ENCODE assay signal across 8 cellular contexts in genomic region chr19:17855333-17856152, GRCh38. TPM values are rescaled to one million over a fixed set of nuclear protein-coding genes. Genes with fewer than 3 reads are reported as not detected.
DNase-seq lines count a peak whose midpoint lies in the region; ATAC-seq and TF ChIP-seq lines count a peak whose summit lies in the region.

No MANE protein-coding gene starts in this region.

- peaks cover 21% of the 10 kb centered on the region for H3K4me1 Mint-ChIP-seq in activated T-cell treated with anti-CD3 and anti-CD28 coated beads, Interleukin-2, amount 50 U/mL, for 4 hours (ENCODE audit: low read depth)

- H3K27ac ChIP-seq in Peyer's patch = no peak overlapping the region
- no peak overlapping the region for H3K27ac ChIP-seq in fibroblast of lung (ENCODE audit: insufficient read depth, low read length)
- H3K27ac ChIP-seq in neural cell (ENCODE audit: low read length) = no peak overlapping the region
- no peak overlapping the region for H3K27ac ChIP-seq in stomach

- H3K79me2 ChIP-seq in fibroblast of lung (ENCODE audit: control insufficient read depth, insufficient read depth, low read length) = peaks cover 8% of the 10 kb centered on the region
- H3K79me2 ChIP-seq in neural cell (replicated peaks; ENCODE audit: insufficient read depth, low read length) = peaks cover 8% of the 10 kb centered on the region

- peaks cover 0 to 4% (median under 1%) of the 10 kb centered on the region in 4 donors for H3K4me1 ChIP-seq in Peyer's patch
- no peaks in the 10 kb centered on the region for H3K4me1 ChIP-seq in fibroblast of lung (ENCODE audit: control insufficient read depth, extremely low read depth, insufficient read depth, low read length)
- H3K4me1 ChIP-seq in stomach = peaks cover under 1 to 23% (median 11%) of the 10 kb centered on the region in 4 donors

- ATAC-seq in activated T-cell treated with anti-CD3 and anti-CD28 coated beads, Interleukin-2, amount 50 U/mL, for 4 hours = peak; percentile 29
- no peak for ATAC-seq in HG02571 (IDR thresholded peaks at IDR 0.05; ENCODE audit: unreplicated experiment)

- no peaks in the 10 kb centered on the region for H3K9me3 ChIP-seq in Peyer's patch
- H3K9me3 ChIP-seq in fibroblast of lung (ENCODE audit: control insufficient read depth, insufficient read depth, low read depth, low read length) = no peaks in the 10 kb centered on the region
- no peaks in the 10 kb centered on the region for H3K9me3 ChIP-seq in neural cell (ENCODE audit: low read length)
- no peaks in the 10 kb centered on the region for H3K9me3 ChIP-seq in stomach

- no peak for TF ChIP-seq EP300 in Ishikawa (IDR thresholded peaks at IDR 0.05; ENCODE audit: borderline replicate concordance)
- no peak for TF ChIP-seq EP300 in neural cell (conservative IDR thresholded peaks at IDR 0.05; ENCODE audit: poor library complexity, severe bottlenecking)
- no peak for TF ChIP-seq EP300 in stomach (IDR thresholded peaks at IDR 0.05)

- in situ Hi-C loops in Caki2 (cut with HindIII; ENCODE audit: low pct_unique_long_range_greater_than_20kb, low sequenced_read_pairs) = no loop called here

- no peak overlapping the region for H3K9ac ChIP-seq in fibroblast of lung (ENCODE audit: insufficient read depth, low read length)
- H3K9ac ChIP-seq in neural cell (ENCODE audit: low read length) = no peak overlapping the region

- TF ChIP-seq RAD21 in Ishikawa (IDR thresholded peaks at IDR 0.05; ENCODE audit: low read depth) (peak; percentile 98), neural cell (conservative IDR thresholded peaks at IDR 0.05) (peak; percentile 96)

- WGBS in stomach, 5 donors = 13 to 16% (median 14%) methylated on average over 26 to 28 of the region's 28 CpGs

- no peaks in the 10 kb centered on the region for H3K27me3 Mint-ChIP-seq in activated T-cell treated with anti-CD3 and anti-CD28 coated beads, Interleukin-2, amount 50 U/mL, for 4 hours (ENCODE audit: low read depth)

- H3K4me3 ChIP-seq in Peyer's patch (no peak overlapping the region), fibroblast of lung (replicated peaks in 1 of 4; ENCODE audit: control extremely low read depth in 1 of 4, insufficient read depth in 1 of 4, low read depth in 3 of 4, low read length in 4 of 4) (no peak overlapping the region), neural cell (ENCODE audit: low read length) (no peak overlapping the region), stomach (no peak overlapping the region)

- TF ChIP-seq CTCF in Peyer's patch (IDR thresholded peaks at IDR 0.05) = peak; percentile 94 to 99 (median 96)
- peak; percentile 88 to 92 for TF ChIP-seq CTCF in fibroblast of lung (conservative IDR thresholded peaks at IDR 0.05 in 1 of 2, IDR thresholded peaks at IDR 0.05 in 1 of 2; ENCODE audit: low read depth in 1 of 2, low read length in 2 of 2)
- TF ChIP-seq CTCF in neural cell (IDR thresholded peaks at IDR 0.05; ENCODE audit: poor library complexity, severe bottlenecking) = peak; percentile 96
- TF ChIP-seq CTCF in stomach (IDR thresholded peaks at IDR 0.05) = peak in 5 of 7 experiments; percentile 91 to 99 (median 98)

- no peaks in the 10 kb centered on the region for H3F3A ChIP-seq in neural cell (ENCODE audit: insufficient read depth, low read length, poor library complexity, severe bottlenecking)

- H3K36me3 ChIP-seq in Peyer's patch = no peaks in the 10 kb centered on the region
- H3K36me3 ChIP-seq in fibroblast of lung (ENCODE audit: control insufficient read depth, insufficient read depth, low read length) = no peaks in the 10 kb centered on the region
- no peaks in the 10 kb centered on the region for H3K36me3 ChIP-seq in neural cell (ENCODE audit: insufficient read depth, low read length)
- H3K36me3 ChIP-seq in stomach = no peaks in the 10 kb centered on the region

- no peaks in the 10 kb centered on the region for H3K9me3 Mint-ChIP-seq in activated T-cell treated with anti-CD3 and anti-CD28 coated beads, Interleukin-2, amount 50 U/mL, for 4 hours

- H3K9me2 ChIP-seq in neural cell (ENCODE audit: insufficient read depth, low read length) = no peaks in the 10 kb centered on the region

- TF ChIP-seq POLR2A in Peyer's patch (IDR thresholded peaks at IDR 0.05) = no peak
- no peak for TF ChIP-seq POLR2A in stomach (IDR thresholded peaks at IDR 0.05)

- DNase-seq in Caki2 (ENCODE audit: low read depth) (peak; percentile 61), Peyer's patch (peak; percentile 88 to 95 (median 93)), fibroblast of lung (ENCODE audit: low read depth in 2 of 2) (peak; percentile 35 to 57), stomach (peak; percentile 93)
- DNase-seq in activated T-cell treated with anti-CD3 and anti-CD28 coated beads, Interleukin-2, amount 50 U/mL, for 4 hours = peak; percentile 94

- H3K4me2 ChIP-seq in fibroblast of lung (ENCODE audit: extremely low read depth, insufficient read depth, low read length) (no peak overlapping the region), neural cell (ENCODE audit: low read length) (no peak overlapping the region)

- H4K20me1 ChIP-seq in fibroblast of lung (ENCODE audit: control insufficient read depth, extremely low read depth, insufficient read depth, low read length) (no peaks in the 10 kb centered on the region), neural cell (ENCODE audit: insufficient read depth) (peaks cover under 1% of the 10 kb centered on the region)

- intact Hi-C loops in stomach (cut with DNase I; ENCODE audit: low total_unique reads) = no loop called here

- H2AFZ ChIP-seq in fibroblast of lung (ENCODE audit: low read length) (no peak overlapping the region), neural cell (ENCODE audit: low read depth, low read length) (no peak overlapping the region)

- peaks cover 9% of the 10 kb centered on the region for H3K36me3 Mint-ChIP-seq in activated T-cell treated with anti-CD3 and anti-CD28 coated beads, Interleukin-2, amount 50 U/mL, for 4 hours (ENCODE audit: insufficient read depth)

- H3K4me3 Mint-ChIP-seq in activated T-cell treated with anti-CD3 and anti-CD28 coated beads, Interleukin-2, amount 50 U/mL, for 4 hours = peak overlapping the region; percentile 26

- H3K27me3 ChIP-seq in Peyer's patch (no peaks in the 10 kb centered on the region), fibroblast of lung (ENCODE audit: control insufficient read depth, insufficient read depth, low read length) (no peaks in the 10 kb centered on the region), neural cell (ENCODE audit: insufficient read depth, low read depth, low read length) (no peaks in the 10 kb centered on the region), stomach (no peaks in the 10 kb centered on the region)

TF ChIP-seq in neural cell, 6 proteins besides CTCF, POLR2A, EP300 and RAD21:
- TF ChIP-seq SMC3 (conservative IDR thresholded peaks at IDR 0.05; ENCODE audit: poor library complexity) (peak; percentile 91), EZH2 (IDR thresholded peaks at IDR 0.05; ENCODE audit: borderline replicate concordance, insufficient read depth, low read length, poor library complexity, severe bottlenecking) (no peak)

RNA-seq across cellular contexts. Expression of gene RPL18A, which starts 4.2 kb away (rescaled TPM):
- total RNA-seq in Caki2 (2014; rRNA removed; shearing (Covaris generic); ENCODE audit: low replicate concordance) = 852 and 893 TPM in 2 replicates
- total RNA-seq in Peyer's patch (100 to 1,000 TPM; 456 to 824 (median 599) TPM), fibroblast of lung (1,148 and 1,427 TPM in 2 replicates), stomach (1,000 to 10,000 TPM in 3 of 5 donors, 100 to 1,000 TPM in 2; 854 to 1,923 (median 1,089) TPM)
- 1,000 to 10,000 TPM; 4,001 to 4,060 (median 4,048) TPM for total RNA-seq in activated T-cell treated with anti-CD3 and anti-CD28 coated beads, Interleukin-2, amount 50 U/mL, for 4 hours
- polyA plus RNA-seq in fibroblast of lung (891 and 971 TPM in 2 replicates), neural cell (668 and 681 TPM in 2 replicates), stomach (1,000 to 10,000 TPM; 3,674 to 4,061 (median 3,993) TPM)
- 1,793 and 1,913 TPM in 2 replicates for polyA plus RNA-seq in fibroblast of lung (2012)
- polyA minus RNA-seq in fibroblast of lung (ENCODE audit: low replicate concordance) (262 and 330 TPM in 2 replicates), neural cell (264 and 265 TPM in 2 replicates)

RNA-seq across cellular contexts. Expression of gene JAK3, which starts 7.8 kb away (rescaled TPM):
- total RNA-seq in Caki2 (2014; rRNA removed; shearing (Covaris generic); ENCODE audit: low replicate concordance) = 2.5 and 5.0 TPM in 2 replicates
- total RNA-seq in Peyer's patch (10 to 100 TPM in 1 of 4 donors, 1 to 10 TPM in 3; 4.0 to 32.2 (median 5.4) TPM), fibroblast of lung (1.2 and 1.3 TPM in 2 replicates), stomach (10 to 100 TPM in 2 of 5 donors, 1 to 10 TPM in 2, under 1 TPM in 1; 0.89 to 50.2 (median 3.9) TPM)
- 100 to 1,000 TPM; 181 to 220 (median 189) TPM for total RNA-seq in activated T-cell treated with anti-CD3 and anti-CD28 coated beads, Interleukin-2, amount 50 U/mL, for 4 hours
- polyA plus RNA-seq in fibroblast of lung (0.26 and 1.1 TPM in 2 replicates), neural cell (0.04 and 0.11 TPM in 2 replicates), stomach (1 to 10 TPM; 2.3 to 3.2 (median 2.6) TPM)
- polyA plus RNA-seq in fibroblast of lung (2012) = 0.46 and 1.2 TPM in 2 replicates
- polyA minus RNA-seq in fibroblast of lung (ENCODE audit: low replicate concordance) (2.9 and 6.4 TPM in 2 replicates), neural cell (0.12 and 0.24 TPM in 2 replicates)

RNA-seq across cellular contexts. Expression of gene SLC5A5, which starts 16.2 kb away (rescaled TPM):
- not detected in 2 replicates for total RNA-seq in Caki2 (2014; rRNA removed; shearing (Covaris generic); ENCODE audit: low replicate concordance)
- total RNA-seq in Peyer's patch = not detected
- total RNA-seq in activated T-cell treated with anti-CD3 and anti-CD28 coated beads, Interleukin-2, amount 50 U/mL, for 4 hours = 1 to 10 TPM in 2 of 3 donors, under 1 TPM in 1; 0.98 to 1.6 (median 1.1) TPM
- total RNA-seq in fibroblast of lung = not detected in 2 replicates
- polyA plus RNA-seq in fibroblast of lung = not detected in 2 replicates
- polyA plus RNA-seq in fibroblast of lung (2012) = 0.03 TPM in 1 of 2 replicates, not detected in the other
- not detected in 2 replicates for polyA minus RNA-seq in fibroblast of lung (ENCODE audit: low replicate concordance)
- not detected in 2 replicates for polyA plus RNA-seq in neural cell
- polyA minus RNA-seq in neural cell = not detected in 2 replicates
- 100 to 1,000 TPM in 2 of 5 donors, 10 to 100 TPM in 1, 1 to 10 TPM in 1, not detected in 1; 4.0 to 116 (median 70.7) TPM for total RNA-seq in stomach
- polyA plus RNA-seq in stomach = 10 to 100 TPM in 1 of 3 donors, 1 to 10 TPM in 2; 1.3 to 19.7 (median 1.4) TPM

RNA-seq across cellular contexts. Expression of gene INSL3, which starts 34.2 kb away (rescaled TPM):
- not detected in 2 replicates for total RNA-seq in Caki2 (2014; rRNA removed; shearing (Covaris generic); ENCODE audit: low replicate concordance)
- total RNA-seq in Peyer's patch (not detected), fibroblast of lung (not detected in 2 replicates), stomach (not detected)
- total RNA-seq in activated T-cell treated with anti-CD3 and anti-CD28 coated beads, Interleukin-2, amount 50 U/mL, for 4 hours = 1 to 10 TPM; 8.1 to 9.4 (median 9.1) TPM
- polyA plus RNA-seq in fibroblast of lung (not detected in 2 replicates), neural cell (not detected in 2 replicates), stomach (under 1 TPM in 1 of 3 donors, not detected in 2; 0.23 TPM)
- polyA plus RNA-seq in fibroblast of lung (2012) = 0.19 TPM in 1 of 2 replicates, not detected in the other
- polyA minus RNA-seq in fibroblast of lung (ENCODE audit: low replicate concordance) (not detected in 2 replicates), neural cell (not detected in 2 replicates)
